10 cellular contexts compared by ENCODE assay signal in the genomic region with DNA sequence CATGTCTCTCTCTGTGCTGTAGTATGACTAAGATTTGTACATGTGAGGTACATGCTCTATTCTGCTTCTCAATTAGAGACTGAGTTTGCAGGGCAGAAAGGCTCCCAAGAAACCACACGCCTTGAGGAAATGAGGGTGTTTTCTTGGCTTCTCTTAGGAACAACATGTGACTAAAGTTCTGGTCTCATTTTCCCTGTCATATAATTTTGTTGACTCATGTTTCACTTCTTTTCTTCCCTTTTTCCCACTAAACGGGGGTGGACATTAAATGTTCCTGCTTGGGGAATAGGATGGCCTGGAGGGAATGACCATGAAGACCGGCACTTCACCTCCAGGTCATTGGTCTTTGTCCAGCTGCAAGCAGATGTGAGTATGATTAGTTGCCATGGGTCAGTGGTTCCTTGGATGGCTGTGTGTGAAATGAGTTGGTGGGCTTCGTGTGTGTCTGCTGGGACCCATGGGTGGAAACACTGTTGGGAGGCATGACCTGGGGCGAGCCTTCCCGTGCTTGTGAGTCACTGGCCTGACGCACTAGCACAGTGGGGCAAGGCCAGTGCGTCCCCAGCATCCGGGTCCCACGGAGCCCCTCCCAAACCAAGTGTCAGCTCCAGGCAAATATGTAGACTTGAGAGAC. TPM values are rescaled to one million over a fixed set of nuclear protein-coding genes. Genes with fewer than 3 reads are reported as not detected.
DNase-seq lines count a peak whose midpoint lies in the region; ATAC-seq, FAIRE-seq and TF ChIP-seq lines count a peak whose summit lies in the region.
"Had no signal": no experiment of that assay in that cellular context is flagged by ENCODE, and none has a peak within 500 bp of the region (broad histone marks: within the 10 kb centered on the region; RNA-seq: fewer than 3 reads in every experiment).

No MANE protein-coding gene starts in this region.

- H3K4me2 ChIP-seq in mammary epithelial cell (ENCODE audit: insufficient read depth, low read depth, low read length): peak overlapping the region; percentile 27
- H3K4me2 ChIP-seq in keratinocyte (ENCODE audit: control insufficient read depth, extremely low read depth, insufficient read depth, low read depth, low read length): no peak overlapping the region
- peak overlapping the region; percentile 67 for H3K4me2 ChIP-seq in skeletal muscle satellite cell (ENCODE audit: low read length)
- no peak overlapping the region for H3K4me2 ChIP-seq in SK-N-SH

- no peak for TF ChIP-seq POLR2A in H54 (IDR thresholded peaks at IDR 0.05; ENCODE audit: low read depth, low read length)
- TF ChIP-seq POLR2A in erythroblast (IDR thresholded peaks at IDR 0.05; ENCODE audit: low read length): no peak

- TF ChIP-seq CTCF in mammary epithelial cell (conservative IDR thresholded peaks at IDR 0.05 in 1 of 2, IDR thresholded peaks at IDR 0.05 in 1 of 2; ENCODE audit: extremely low read depth in 1 of 2, insufficient read depth in 1 of 2, low read depth in 1 of 2, low read length in 2 of 2) (no peak), keratinocyte (optimal IDR thresholded peaks at IDR 0.05 in 1 of 3, IDR thresholded peaks at IDR 0.05 in 1 of 3, conservative IDR thresholded peaks at IDR 0.05 in 1 of 3; ENCODE audit: extremely low read depth in 1 of 3, insufficient read depth in 2 of 3, low read length in 3 of 3) (no peak), SK-N-SH (IDR thresholded peaks at IDR 0.05) (no peak)

- TF ChIP-seq EP300 in SK-N-SH (IDR thresholded peaks at IDR 0.05; ENCODE audit: borderline replicate concordance in 1 of 2, low read depth in 1 of 2, low read length in 1 of 2): no peak

- H2AFZ ChIP-seq in mammary epithelial cell (ENCODE audit: low read depth, low read length) (no peak overlapping the region), keratinocyte (ENCODE audit: control insufficient read depth, low read length) (no peak overlapping the region), SK-N-SH (ENCODE audit: low read depth) (no peak overlapping the region)

- H3K27ac ChIP-seq in mammary epithelial cell (ENCODE audit: insufficient read depth, low read depth, low read length): no peak overlapping the region
- peak overlapping the region; percentile 3 for H3K27ac ChIP-seq in keratinocyte (ENCODE audit: control insufficient read depth, insufficient read depth, low read length)
- peak overlapping the region in 1 of 2 experiments; percentile 61; a peak in 2 of 4 replicates for H3K27ac ChIP-seq in SK-N-SH (ENCODE audit: low read depth in 2 of 2, low read length in 1 of 2)

- H3K9me3 ChIP-seq in mammary epithelial cell (replicated peaks; ENCODE audit: insufficient read depth, low read length) (no peaks in the 10 kb centered on the region), keratinocyte (ENCODE audit: control insufficient read depth, low read depth, low read length) (no peaks in the 10 kb centered on the region), skeletal muscle satellite cell (replicated peaks; ENCODE audit: low read length) (no peaks in the 10 kb centered on the region), SK-N-SH (no peaks in the 10 kb centered on the region)

- TF ChIP-seq RAD21 in SK-N-SH (IDR thresholded peaks at IDR 0.05; ENCODE audit: low read length): no peak

- in situ Hi-C loops in mammary epithelial cell (cut with MboI; ENCODE audit: low sequenced_read_pairs in 2 of 2): no loop called here

- no peaks in the 10 kb centered on the region for H3K9me2 ChIP-seq in SK-N-SH

- peak; percentile 95 for FAIRE-seq in H54 (lab: Jason Lieb, UNC)
- peak; percentile 53 for FAIRE-seq in keratinocyte (lab: Jason Lieb, UNC)

- peaks cover 14% of the 10 kb centered on the region for H3K4me1 ChIP-seq in mammary epithelial cell (ENCODE audit: insufficient read depth, low read length)
- peaks cover 19% of the 10 kb centered on the region for H3K4me1 ChIP-seq in keratinocyte (ENCODE audit: control insufficient read depth, extremely low read depth, insufficient read depth, low read length)
- peaks cover 72% of the 10 kb centered on the region for H3K4me1 ChIP-seq in skeletal muscle satellite cell (ENCODE audit: control insufficient read depth, insufficient read depth, low read length)
- peaks cover 13 to 34% of the 10 kb centered on the region in 2 experiments for H3K4me1 ChIP-seq in SK-N-SH (ENCODE audit: control insufficient read depth in 1 of 2, insufficient read depth in 2 of 2, low read depth in 1 of 2, low read length in 1 of 2)

- no peaks in the 10 kb centered on the region for H3K9me1 ChIP-seq in keratinocyte (ENCODE audit: control insufficient read depth, extremely low read depth, insufficient read depth, low read length)

- no peak overlapping the region for H3K4me3 ChIP-seq in mammary epithelial cell (replicated peaks in 1 of 3; ENCODE audit: insufficient read depth in 1 of 3, low read depth in 2 of 3, low read length in 3 of 3)
- H3K4me3 ChIP-seq in keratinocyte (ENCODE audit: control insufficient read depth in 2 of 3, extremely low read depth in 1 of 3, insufficient read depth in 2 of 3, low read depth in 1 of 3, low read length in 3 of 3): no peak overlapping the region
- H3K4me3 ChIP-seq in skeletal muscle satellite cell (ENCODE audit: low read length): peak overlapping the region; percentile 34
- no peak overlapping the region for H3K4me3 ChIP-seq in SK-N-SH (ENCODE audit: low read depth in 2 of 2, low read length in 1 of 2)

- DNase-seq in H54 (ENCODE audit: insufficient read length, low spot score) (no peak), mammary epithelial cell (peak; percentile 55), keratinocyte (ENCODE audit: low read depth, low spot score) (no peak), erythroblast (lab: John Stamatoyannopoulos, UW) (no peak), SK-N-SH (no peak)
- DNase-seq: activated CD4-positive, alpha-beta memory T cell treated with anti-CD3 and anti-CD28 coated beads for 36 hours; naive B cell had no signal

- CTCF ChIA-PET in mammary epithelial cell (lab: Charles Lee; ENCODE audit: low non-redundant PET): no interaction called here
- CTCF ChIA-PET in SK-N-SH (lab: Yijun Ruan, JAX): interaction anchor here (0.9 to 1.1 kb wide), 2 partner anchors 13 to 16 kb away, joined by 3 read pairs; no protein-coding TSS in a partner anchor

- H3K36me3 ChIP-seq in mammary epithelial cell (ENCODE audit: insufficient read depth, low read length): no peaks in the 10 kb centered on the region
- H3K36me3 ChIP-seq in keratinocyte (ENCODE audit: control insufficient read depth in 2 of 2, extremely low read depth in 1 of 2, insufficient read depth in 2 of 2, low read length in 2 of 2): peaks cover 0 to 5% of the 10 kb centered on the region in 2 experiments
- peaks cover 6% of the 10 kb centered on the region for H3K36me3 ChIP-seq in skeletal muscle satellite cell (ENCODE audit: insufficient read depth, low read length)
- H3K36me3 ChIP-seq in SK-N-SH (replicated peaks in 1 of 2; ENCODE audit: control insufficient read depth in 1 of 2, insufficient read depth in 2 of 2, low read length in 1 of 2): no peaks in the 10 kb centered on the region

- H3K27me3 ChIP-seq in mammary epithelial cell (ENCODE audit: insufficient read depth, low read length): no peaks in the 10 kb centered on the region
- no peaks in the 10 kb centered on the region for H3K27me3 ChIP-seq in keratinocyte (ENCODE audit: control insufficient read depth, extremely low read depth, insufficient read depth, low read length)
- no peaks in the 10 kb centered on the region for H3K27me3 ChIP-seq in skeletal muscle satellite cell (ENCODE audit: control insufficient read depth, insufficient read depth, low read length)
- no peaks in the 10 kb centered on the region for H3K27me3 ChIP-seq in SK-N-SH (ENCODE audit: insufficient read depth)

- POLR2A ChIA-PET in SK-N-SH (lab: Yijun Ruan, JAX): no interaction called here

- ATAC-seq in HG03342 (IDR thresholded peaks at IDR 0.05; ENCODE audit: unreplicated experiment) (no peak), GM19035 (IDR thresholded peaks at IDR 0.05; ENCODE audit: unreplicated experiment) (no peak)

- peaks cover 47% of the 10 kb centered on the region for H3F3A ChIP-seq in SK-N-SH (replicated peaks; ENCODE audit: insufficient read depth)

- WGBS in mammary epithelial cell (ENCODE audit: low coverage, missing lambda C conversion rate): 68% methylated on average over 10 of the region's 10 CpGs
- 87% methylated on average over 7 of the region's 10 CpGs for WGBS in SK-N-SH (ENCODE audit: low lambda C conversion rate)

- intact Hi-C loops in mammary epithelial cell (cut with micrococcal nuclease): no loop called here

- no peak overlapping the region for H3K9ac ChIP-seq in mammary epithelial cell (ENCODE audit: insufficient read depth, low read length)
- no peak overlapping the region for H3K9ac ChIP-seq in keratinocyte (ENCODE audit: control insufficient read depth, extremely low read depth, insufficient read depth, low read length)
- H3K9ac ChIP-seq in skeletal muscle satellite cell (ENCODE audit: low read depth, low read length): peak overlapping the region; percentile 63
- H3K9ac ChIP-seq in SK-N-SH: no peak overlapping the region

- H4K20me1 ChIP-seq in mammary epithelial cell (ENCODE audit: insufficient read depth, low read length) (no peaks in the 10 kb centered on the region), keratinocyte (ENCODE audit: control insufficient read depth, extremely low read depth, insufficient read depth, low read length) (no peaks in the 10 kb centered on the region), SK-N-SH (ENCODE audit: insufficient read depth) (no peaks in the 10 kb centered on the region)

- dilution Hi-C loops in mammary epithelial cell (cut with HindIII; ENCODE audit: low sequenced_read_pairs): no loop called here
- dilution Hi-C loops in keratinocyte (cut with MboI; ENCODE audit: extremely low pct_ligation_motif_present, low sequenced_read_pairs): no loop called here

- no TSS peak for BruUV-seq in mammary epithelial cell (replicated peaks; lab: Mats Ljungman, UMichigan)

- peaks cover 25% of the 10 kb centered on the region for H3K79me2 ChIP-seq in mammary epithelial cell (ENCODE audit: insufficient read depth, low read length)
- peaks cover 4% of the 10 kb centered on the region for H3K79me2 ChIP-seq in keratinocyte (ENCODE audit: control insufficient read depth, insufficient read depth, low read length)
- H3K79me2 ChIP-seq in SK-N-SH (ENCODE audit: insufficient read depth): peaks cover 56% of the 10 kb centered on the region

RNA-seq across cellular contexts. Expression of gene COL4A1, which starts 56.6 kb away (rescaled TPM):
- total RNA-seq in mammary epithelial cell: 10 to 100 TPM; 40.9 to 89.0 TPM
- 28.1 TPM for polyA plus RNA-seq in mammary epithelial cell
- polyA minus RNA-seq in mammary epithelial cell: 57.7 TPM
- 14.5 to 30.3 TPM (median 22.3 TPM) in 3 replicates for polyA plus RNA-seq in keratinocyte
- polyA plus RNA-seq in keratinocyte (2011; ENCODE audit: low read depth): 1.3 TPM
- polyA plus RNA-seq in keratinocyte (2011; cell fraction: cytosol; rRNA removed): 4.7 and 5.4 TPM in 2 replicates
- polyA plus RNA-seq in keratinocyte (2011; cell fraction: nucleus; rRNA removed): 40.7 and 46.5 TPM in 2 replicates
- 2.0 and 35.6 TPM in 2 replicates for polyA plus RNA-seq in keratinocyte (2012; ENCODE audit: low replicate concordance)
- polyA minus RNA-seq in keratinocyte: 39.4 to 56.2 TPM (median 43.0 TPM) in 3 replicates
- 12.3 TPM for polyA minus RNA-seq in keratinocyte (2011; cell fraction: cytosol; rRNA and poly(A)+ RNA removed)
- 57.2 and 70.4 TPM in 2 replicates for polyA minus RNA-seq in keratinocyte (2011; cell fraction: nucleus; rRNA and poly(A)+ RNA removed)
- 112 and 149 TPM in 2 replicates for total RNA-seq in skeletal muscle satellite cell (2012; rRNA removed)
- polyA plus RNA-seq in SK-N-SH (2012; rRNA removed): 28.2 and 30.3 TPM in 2 replicates
- polyA plus RNA-seq in SK-N-SH (2012; cell fraction: cytosol; rRNA removed): 28.1 and 32.5 TPM in 2 replicates
- polyA plus RNA-seq in SK-N-SH (2012; cell fraction: nucleus; rRNA removed): 48.2 and 61.1 TPM in 2 replicates
- total RNA-seq: activated CD4-positive, alpha-beta memory T cell treated with anti-CD3 and anti-CD28 coated beads for 36 hours had no signal

RNA-seq across cellular contexts. Expression of gene COL4A2, which starts 56.7 kb away (rescaled TPM):
- total RNA-seq in mammary epithelial cell: 10 to 100 TPM; 74.9 to 94.2 TPM
- polyA plus RNA-seq in mammary epithelial cell (119 TPM), keratinocyte (30.7 to 64.2 TPM (median 31.1 TPM) in 3 replicates), SK-N-SH (2012; rRNA removed) (61.1 and 137 TPM in 2 replicates)
- polyA minus RNA-seq in mammary epithelial cell (78.3 TPM), keratinocyte (69.8 to 191 TPM (median 82.0 TPM) in 3 replicates)
- polyA plus RNA-seq in keratinocyte (2011; ENCODE audit: low read depth): 2.4 TPM
- 5.3 and 11.3 TPM in 2 replicates for polyA plus RNA-seq in keratinocyte (2011; cell fraction: cytosol; rRNA removed)
- polyA plus RNA-seq in keratinocyte (2011; cell fraction: nucleus; rRNA removed): 78.0 and 99.9 TPM in 2 replicates
- 6.3 and 80.3 TPM in 2 replicates for polyA plus RNA-seq in keratinocyte (2012; ENCODE audit: low replicate concordance)
- polyA minus RNA-seq in keratinocyte (2011; cell fraction: cytosol; rRNA and poly(A)+ RNA removed): 38.8 TPM
- polyA minus RNA-seq in keratinocyte (2011; cell fraction: nucleus; rRNA and poly(A)+ RNA removed): 150 and 169 TPM in 2 replicates
- 75.5 and 113 TPM in 2 replicates for total RNA-seq in skeletal muscle satellite cell (2012; rRNA removed)
- polyA plus RNA-seq in SK-N-SH (2012; cell fraction: cytosol; rRNA removed): 42.5 and 60.6 TPM in 2 replicates
- polyA plus RNA-seq in SK-N-SH (2012; cell fraction: nucleus; rRNA removed): 103 and 166 TPM in 2 replicates
- total RNA-seq: activated CD4-positive, alpha-beta memory T cell treated with anti-CD3 and anti-CD28 coated beads for 36 hours had no signal

Comparison
In these comparisons a context has a peak if more than half of its experiments do, and no peak if none do; other contexts are left out.
1. H3K4me2 ChIP-seq: peak in mammary epithelial cell (single experiment) and skeletal muscle satellite cell (single experiment); none in keratinocyte (single experiment) and SK-N-SH (single experiment).